Comparison of ENCODE assay signal across 8 cellular contexts in genomic region chr2:8487461-8487932, GRCh38.
A peak's percentile ranks its signal among the peaks of the same experiment; 100 is the strongest.
DNase-seq lines count a peak whose midpoint lies in the region; ATAC-seq, FAIRE-seq and TF ChIP-seq lines count a peak whose summit lies in the region.

No MANE protein-coding gene starts in this region.

- H3K9me3 ChIP-seq in smooth muscle cell (replicated peaks; ENCODE audit: low read depth): no peaks in the 10 kb centered on the region

- WGBS in smooth muscle cell (ENCODE audit: low lambda C conversion rate): 75% methylated on average over 16 of the region's 16 CpGs

- no peak for TF ChIP-seq CTCF in bronchial epithelial cell (IDR thresholded peaks at IDR 0.05; ENCODE audit: insufficient read depth, low read length, severe bottlenecking)
- no peak for TF ChIP-seq CTCF in smooth muscle cell (IDR thresholded peaks at IDR 0.05; ENCODE audit: borderline replicate concordance, insufficient read depth, poor library complexity, severe bottlenecking)

- peaks cover 1% of the 10 kb centered on the region for H3K27me3 ChIP-seq in bronchial epithelial cell (ENCODE audit: control insufficient read depth, insufficient read depth, low read length)
- H3K27me3 ChIP-seq in smooth muscle cell (ENCODE audit: low read depth): no peaks in the 10 kb centered on the region

- peak overlapping the region; percentile 80 for H3K27ac Mint-ChIP-seq in activated CD4-positive, alpha-beta T cell treated with anti-CD3 and anti-CD28 coated beads, Interleukin-2, amount 10 ng/mL, durations not matched to agents 24 days and 14 days

- peaks cover 13% of the 10 kb centered on the region for H3K4me1 ChIP-seq in smooth muscle cell (ENCODE audit: low read depth)

- H3K4me3 ChIP-seq in bronchial epithelial cell (ENCODE audit: low read depth, low read length) (no peak overlapping the region), smooth muscle cell (no peak overlapping the region)

- no peaks in the 10 kb centered on the region for H3F3A ChIP-seq in smooth muscle cell (ENCODE audit: low read depth)

- peak; percentile 5 for ATAC-seq in HG03196 (IDR thresholded peaks at IDR 0.05; ENCODE audit: unreplicated experiment)
- peak; percentile 14 for ATAC-seq in stimulated activated naive CD8-positive, alpha-beta T cell treated with anti-CD3 and anti-CD28 coated beads, Interleukin-15, Interleukin-2, amounts not matched to agents 100 U/mL and 50 U/mL, for 24 hours

- no peak for DNase-seq in activated CD4-positive, alpha-beta T cell treated with anti-CD3 and anti-CD28 coated beads, Interleukin-2, amount 10 ng/mL, durations not matched to agents 24 days and 14 days
- no peak for DNase-seq in activated CD4-positive, alpha-beta T cell treated with anti-CD3 and anti-CD28 coated beads for 48 hours
- DNase-seq in bronchial epithelial cell (ENCODE audit: low read depth): peak; percentile 17
- DNase-seq in stimulated activated naive CD8-positive, alpha-beta T cell treated with anti-CD3 and anti-CD28 coated beads, Interleukin-15, Interleukin-2, amounts not matched to agents 100 U/mL and 50 U/mL, for 24 hours: no peak
- no peak for DNase-seq in smooth muscle cell (lab: John Stamatoyannopoulos, UW; ENCODE audit: unreplicated experiment)
- no peak for DNase-seq in COR-L47 (lab: John Stamatoyannopoulos, UW)
- no peak for DNase-seq in retina

- peaks cover 54% of the 10 kb centered on the region for H3K4me1 Mint-ChIP-seq in activated CD4-positive, alpha-beta T cell treated with anti-CD3 and anti-CD28 coated beads, Interleukin-2, amount 10 ng/mL, durations not matched to agents 24 days and 14 days

- H3K36me3 ChIP-seq in bronchial epithelial cell (ENCODE audit: control insufficient read depth, insufficient read depth, low read length) (no peaks in the 10 kb centered on the region), smooth muscle cell (ENCODE audit: low read depth) (no peaks in the 10 kb centered on the region)

- H3K27ac ChIP-seq in smooth muscle cell (ENCODE audit: low read depth): no peak overlapping the region

- H3K9ac ChIP-seq in smooth muscle cell (ENCODE audit: low read depth): no peak overlapping the region

- no peak overlapping the region for H2AFZ ChIP-seq in smooth muscle cell (ENCODE audit: low read depth)

- no peaks in the 10 kb centered on the region for H3K36me3 Mint-ChIP-seq in activated CD4-positive, alpha-beta T cell treated with anti-CD3 and anti-CD28 coated beads, Interleukin-2, amount 10 ng/mL, durations not matched to agents 24 days and 14 days (ENCODE audit: low read depth)

- no peaks in the 10 kb centered on the region for H3K79me2 ChIP-seq in smooth muscle cell (ENCODE audit: low read depth)

- H3K27me3 Mint-ChIP-seq in activated CD4-positive, alpha-beta T cell treated with anti-CD3 and anti-CD28 coated beads, Interleukin-2, amount 10 ng/mL, durations not matched to agents 24 days and 14 days: no peaks in the 10 kb centered on the region

- intact Hi-C loops in activated CD4-positive, alpha-beta T cell treated with anti-CD3 and anti-CD28 coated beads, Interleukin-2, amount 10 ng/mL, durations not matched to agents 24 days and 14 days (cut with micrococcal nuclease): loop anchor here (5.0 kb wide), 1 partner anchor 100 kb away; no protein-coding TSS in a partner anchor

- H4K20me1 ChIP-seq in smooth muscle cell (ENCODE audit: low read depth): no peaks in the 10 kb centered on the region

- H3K4me2 ChIP-seq in smooth muscle cell: no peak overlapping the region

- FAIRE-seq in bronchial epithelial cell (lab: Jason Lieb, UNC): no peak

- peaks cover 12% of the 10 kb centered on the region for H3K9me3 Mint-ChIP-seq in activated CD4-positive, alpha-beta T cell treated with anti-CD3 and anti-CD28 coated beads, Interleukin-2, amount 10 ng/mL, durations not matched to agents 24 days and 14 days

- H3K4me3 Mint-ChIP-seq in activated CD4-positive, alpha-beta T cell treated with anti-CD3 and anti-CD28 coated beads, Interleukin-2, amount 10 ng/mL, durations not matched to agents 24 days and 14 days: peak overlapping the region; percentile 68
